9 cellular contexts compared by ENCODE assay signal in genomic region chr9:77495834-77496671, GRCh38.
DNase-seq lines count a peak whose midpoint lies in the region; ATAC-seq and TF ChIP-seq lines count a peak whose summit lies in the region.
"Had no signal": no experiment of that assay in that cellular context is flagged by ENCODE, and none has a peak within 500 bp of the region (broad histone marks: within the 10 kb centered on the region; RNA-seq: fewer than 3 reads in every experiment).

No MANE protein-coding gene starts in this region.

- intact Hi-C loops in IMR-90 (cut with micrococcal nuclease) (no loop called here), mammary epithelial cell (cut with micrococcal nuclease) (no loop called here), thyroid gland (cut with DNase I) (no loop called here)
- intact Hi-C loops in CD8-positive, alpha-beta T cell (cut with DNase I, micrococcal nuclease) = no loop called here
- intact Hi-C loops in activated T-helper 2 cell treated with anti-CD3 and anti-CD28 coated beads, Interferon-gamma antibody, Interleukin-2, Interleukin-4, amounts not matched to agents 10 μg/mL and 5 μg/mL and 100 μg/mL, durations not matched to agents 14 hours and 24 hours and 36 hours (cut with micrococcal nuclease) = loop anchor here (10.0 kb wide), 1 partner anchor 61 kb away; no protein-coding TSS in a partner anchor

- H3K9me1 ChIP-seq in IMR-90 (ENCODE audit: insufficient read depth, low read length) = no peaks in the 10 kb centered on the region

- no peak overlapping the region for H3K4ac ChIP-seq in IMR-90 (ENCODE audit: low read depth, low read length)

- H3K23ac ChIP-seq in IMR-90 (ENCODE audit: low read depth, low read length) = no peak overlapping the region

- no peak overlapping the region for H2AFZ ChIP-seq in IMR-90 (replicated peaks; ENCODE audit: low read length, poor library complexity)
- peak overlapping the region; percentile 37 for H2AFZ ChIP-seq in mammary epithelial cell (ENCODE audit: low read depth, low read length)

- no peaks in the 10 kb centered on the region for H3K79me2 ChIP-seq in mammary epithelial cell (ENCODE audit: insufficient read depth, low read length)

- H3K4me3 ChIP-seq in IMR-90 (ENCODE audit: insufficient read depth, low read depth, low read length) (no peak overlapping the region), mammary epithelial cell (replicated peaks in 1 of 3; ENCODE audit: insufficient read depth in 1 of 3, low read depth in 2 of 3, low read length in 3 of 3) (no peak overlapping the region), thyroid gland (replicated peaks in 1 of 3) (no peak overlapping the region)
- H3K4me3 ChIP-seq in CD8-positive, alpha-beta T cell (ENCODE audit: low read depth, low read length) = no peak overlapping the region

- no peak overlapping the region for H3K56ac ChIP-seq in IMR-90 (ENCODE audit: extremely low read depth, insufficient read depth, low read length)

- H3K36me3 ChIP-seq in IMR-90 (ENCODE audit: control insufficient read depth, insufficient read depth, low read length) (no peaks in the 10 kb centered on the region), mammary epithelial cell (ENCODE audit: insufficient read depth, low read length) (no peaks in the 10 kb centered on the region), thyroid gland (no peaks in the 10 kb centered on the region)
- H3K36me3 ChIP-seq in CD8-positive, alpha-beta T cell (ENCODE audit: insufficient read depth, low read length) = no peaks in the 10 kb centered on the region

- H3K9ac ChIP-seq in IMR-90 (ENCODE audit: low read depth, low read length) (no peak overlapping the region), mammary epithelial cell (ENCODE audit: insufficient read depth, low read length) (no peak overlapping the region)

- BruUV-seq in IMR-90 (replicated peaks; lab: Mats Ljungman, UMichigan) (no TSS peak), mammary epithelial cell (replicated peaks; lab: Mats Ljungman, UMichigan) (no TSS peak)

- no peak overlapping the region for H2BK5ac ChIP-seq in IMR-90 (ENCODE audit: low read depth, low read length, poor library complexity, severe bottlenecking)

- CTCF ChIA-PET in IMR-90 (lab: Yijun Ruan, JAX) (interaction anchor here (0.8 kb wide), 1 partner anchor 255 kb away, joined by 3 read pairs; no protein-coding TSS in a partner anchor), mammary epithelial cell (lab: Charles Lee; ENCODE audit: low non-redundant PET) (no interaction called here)
- CTCF ChIA-PET in CD8-positive, alpha-beta T cell (lab: Charles Lee) = no interaction called here

- H4K91ac ChIP-seq in IMR-90 (ENCODE audit: insufficient read depth, low read depth, low read length) = no peak overlapping the region

- H4K5ac ChIP-seq in IMR-90 (ENCODE audit: low read depth, low read length) = no peak overlapping the region

- no peak overlapping the region for H2BK15ac ChIP-seq in IMR-90 (ENCODE audit: low read depth, low read length)

- no peak overlapping the region for H2AK5ac ChIP-seq in IMR-90 (ENCODE audit: low read depth, low read length)

- no peak overlapping the region for H3K18ac ChIP-seq in IMR-90 (ENCODE audit: low read depth, low read length)

- peaks cover 5% of the 10 kb centered on the region for H3K9me3 Mint-ChIP-seq in CD8-positive, alpha-beta T cell
- peaks cover 13% of the 10 kb centered on the region for H3K9me3 Mint-ChIP-seq in activated T-helper 2 cell treated with anti-CD3 and anti-CD28 coated beads, Interferon-gamma antibody, Interleukin-2, Interleukin-4, amounts not matched to agents 10 μg/mL and 5 μg/mL and 100 μg/mL, durations not matched to agents 14 hours and 24 hours and 36 hours
- H3K9me3 Mint-ChIP-seq: T-helper 1 cell treated with Interleukin-12 subunit alpha and Interleukin-12 subunit beta and Interleukin-4 antibody, amounts not matched to agents 30 μg/mL and 1 μg/mL, for 36 hours had no signal

- dilution Hi-C loops in IMR-90 (cut with HindIII; ENCODE audit: low sequenced_read_pairs, unreplicated experiment) (no loop called here), mammary epithelial cell (cut with HindIII; ENCODE audit: low sequenced_read_pairs) (no loop called here)

- H3K14ac ChIP-seq in IMR-90 (replicated peaks; ENCODE audit: low read depth, low read length) = no peak overlapping the region

- no peak overlapping the region for H2BK20ac ChIP-seq in IMR-90 (ENCODE audit: low read depth, low read length)

- TF ChIP-seq POLR2A in IMR-90 (IDR thresholded peaks at IDR 0.05; ENCODE audit: low read depth, low read length) (no peak), thyroid gland (IDR thresholded peaks at IDR 0.05) (peak in 1 of 2 donors; percentile 15)

- peak; percentile 23 for DNase-seq in IMR-90
- peak; percentile 24 for DNase-seq in mammary epithelial cell
- peak; percentile 54 for DNase-seq in islet precursor cell
- DNase-seq in thyroid gland = peak; percentile 24 to 48
- DNase-seq in CD8-positive, alpha-beta T cell = no peak
- DNase-seq in activated T-helper 2 cell treated with anti-CD3 and anti-CD28 coated beads, Interferon-gamma antibody, Interleukin-2, Interleukin-4, amounts not matched to agents 10 μg/mL and 5 μg/mL and 100 μg/mL, durations not matched to agents 14 hours and 24 hours and 36 hours (ENCODE audit: low spot score) = no peak
- DNase-seq: naive B cell had no signal

- no peaks in the 10 kb centered on the region for H3K79me1 ChIP-seq in IMR-90 (ENCODE audit: low read depth in 1 of 2, low read length in 2 of 2)

- H4K8ac ChIP-seq in IMR-90 (ENCODE audit: low read depth in 2 of 2, low read length in 2 of 2) = no peak overlapping the region

- TF ChIP-seq RAD21 in IMR-90 (IDR thresholded peaks at IDR 0.05; ENCODE audit: low read length) = no peak

- POLR2A ChIA-PET in IMR-90 (lab: Charles Lee; ENCODE audit: unreplicated experiment) = no interaction called here
- POLR2A ChIA-PET in CD8-positive, alpha-beta T cell (lab: Charles Lee) = no interaction called here

- no peaks in the 10 kb centered on the region for H3K9me3 ChIP-seq in IMR-90 (ENCODE audit: control insufficient read depth, insufficient read depth, low read length)
- no peaks in the 10 kb centered on the region for H3K9me3 ChIP-seq in mammary epithelial cell (replicated peaks; ENCODE audit: insufficient read depth, low read length)
- H3K9me3 ChIP-seq in thyroid gland = no peaks in the 10 kb centered on the region
- no peaks in the 10 kb centered on the region for H3K9me3 ChIP-seq in CD8-positive, alpha-beta T cell (ENCODE audit: low read length)

- WGBS in IMR-90 (ENCODE audit: extremely low coverage in 2 of 2, insufficient read length in 1 of 2), 2 experiments = no CpG with 5 or more reads among the region's 4 CpGs
- 15% methylated on average over 4 of the region's 4 CpGs for WGBS in mammary epithelial cell (ENCODE audit: low coverage, missing lambda C conversion rate)
- WGBS in thyroid gland, 2 donors = 21 to 30% methylated on average over 4 of the region's 4 CpGs

- no peaks in the 10 kb centered on the region for H3K4me1 Mint-ChIP-seq in CD8-positive, alpha-beta T cell (ENCODE audit: low read depth)
- H3K4me1 Mint-ChIP-seq in activated T-helper 2 cell treated with anti-CD3 and anti-CD28 coated beads, Interferon-gamma antibody, Interleukin-2, Interleukin-4, amounts not matched to agents 10 μg/mL and 5 μg/mL and 100 μg/mL, durations not matched to agents 14 hours and 24 hours and 36 hours (ENCODE audit: low read depth) = no peaks in the 10 kb centered on the region
- H3K4me1 Mint-ChIP-seq: naive B cell had no signal

- no peaks in the 10 kb centered on the region for H3K27me3 Mint-ChIP-seq in CD8-positive, alpha-beta T cell (ENCODE audit: low read depth)
- H3K27me3 Mint-ChIP-seq in activated T-helper 2 cell treated with anti-CD3 and anti-CD28 coated beads, Interferon-gamma antibody, Interleukin-2, Interleukin-4, amounts not matched to agents 10 μg/mL and 5 μg/mL and 100 μg/mL, durations not matched to agents 14 hours and 24 hours and 36 hours (ENCODE audit: low read depth) = peaks cover 14% of the 10 kb centered on the region

- ATAC-seq in IMR-90 (ENCODE audit: low read depth) (peak; percentile 83), HG02884 (IDR thresholded peaks at IDR 0.05; ENCODE audit: unreplicated experiment) (no peak)
- ATAC-seq in CD8-positive, alpha-beta T cell = no peak

- in situ Hi-C loops in IMR-90 (cut with MboI; ENCODE audit: low sequenced_read_pairs) = no loop called here
- in situ Hi-C loops in mammary epithelial cell (cut with MboI; ENCODE audit: low sequenced_read_pairs in 2 of 2) = no loop called here

- H3K4me1 ChIP-seq in IMR-90 (ENCODE audit: control insufficient read depth, insufficient read depth, low read length) (no peaks in the 10 kb centered on the region), mammary epithelial cell (ENCODE audit: insufficient read depth, low read length) (peaks cover 7% of the 10 kb centered on the region), thyroid gland (peaks cover 29 to 31% of the 10 kb centered on the region in 2 donors)
- H3K4me1 ChIP-seq in CD8-positive, alpha-beta T cell (ENCODE audit: insufficient read depth, low read length) = no peaks in the 10 kb centered on the region

- H3K27me3 ChIP-seq in IMR-90 (ENCODE audit: control insufficient read depth, insufficient read depth, low read length) = no peaks in the 10 kb centered on the region
- H3K27me3 ChIP-seq in mammary epithelial cell (ENCODE audit: insufficient read depth, low read length) = no peaks in the 10 kb centered on the region
- H3K27me3 ChIP-seq in thyroid gland = no peaks in the 10 kb centered on the region
- no peaks in the 10 kb centered on the region for H3K27me3 ChIP-seq in CD8-positive, alpha-beta T cell (ENCODE audit: insufficient read depth, low read length)

- no peaks in the 10 kb centered on the region for H4K20me1 ChIP-seq in IMR-90 (ENCODE audit: insufficient read depth, low read length)
- H4K20me1 ChIP-seq in mammary epithelial cell (ENCODE audit: insufficient read depth, low read length) = no peaks in the 10 kb centered on the region

- H2AK9ac ChIP-seq in IMR-90 (replicated peaks; ENCODE audit: low read depth, low read length, poor library complexity) = no peak overlapping the region

- H3K4me2 ChIP-seq in IMR-90 (ENCODE audit: low read depth, low read length) (no peak overlapping the region; the same call in 1 of the 2 replicates), mammary epithelial cell (ENCODE audit: insufficient read depth, low read depth, low read length) (peak overlapping the region; percentile 12)

- no peak overlapping the region for H2BK120ac ChIP-seq in IMR-90 (ENCODE audit: low read depth, low read length)

- H3K27ac ChIP-seq in IMR-90 (ENCODE audit: insufficient read depth, low read length) (no peak overlapping the region), mammary epithelial cell (ENCODE audit: insufficient read depth, low read depth, low read length) (no peak overlapping the region), thyroid gland (peak overlapping the region; percentile 8 to 87 (median 75))
- no peak overlapping the region for H3K27ac ChIP-seq in CD8-positive, alpha-beta T cell (ENCODE audit: low read depth, low read length)

- no peak overlapping the region for H3K27ac Mint-ChIP-seq in CD8-positive, alpha-beta T cell
- H3K27ac Mint-ChIP-seq in activated T-helper 2 cell treated with anti-CD3 and anti-CD28 coated beads, Interferon-gamma antibody, Interleukin-2, Interleukin-4, amounts not matched to agents 10 μg/mL and 5 μg/mL and 100 μg/mL, durations not matched to agents 14 hours and 24 hours and 36 hours = no peak overlapping the region
- H3K27ac Mint-ChIP-seq: naive B cell; T-helper 1 cell treated with Interleukin-12 subunit alpha and Interleukin-12 subunit beta and Interleukin-4 antibody, amounts not matched to agents 30 μg/mL and 1 μg/mL, for 36 hours had no signal

- H3K4me3 Mint-ChIP-seq in CD8-positive, alpha-beta T cell = no peak overlapping the region
- H3K4me3 Mint-ChIP-seq in activated T-helper 2 cell treated with anti-CD3 and anti-CD28 coated beads, Interferon-gamma antibody, Interleukin-2, Interleukin-4, amounts not matched to agents 10 μg/mL and 5 μg/mL and 100 μg/mL, durations not matched to agents 14 hours and 24 hours and 36 hours (ENCODE audit: low read depth) = no peak overlapping the region
- H3K4me3 Mint-ChIP-seq: naive B cell; T-helper 1 cell treated with Interleukin-12 subunit alpha and Interleukin-12 subunit beta and Interleukin-4 antibody, amounts not matched to agents 30 μg/mL and 1 μg/mL, for 36 hours had no signal

- TF ChIP-seq CTCF in IMR-90 (conservative IDR thresholded peaks at IDR 0.05; ENCODE audit: low read depth, low read length) (no peak), mammary epithelial cell (conservative IDR thresholded peaks at IDR 0.05 in 1 of 2, IDR thresholded peaks at IDR 0.05 in 1 of 2; ENCODE audit: extremely low read depth in 1 of 2, insufficient read depth in 1 of 2, low read depth in 1 of 2, low read length in 2 of 2) (no peak), thyroid gland (IDR thresholded peaks at IDR 0.05) (no peak)
- TF ChIP-seq CTCF in CD8-positive, alpha-beta T cell (IDR thresholded peaks at IDR 0.05) = no peak

- no peaks in the 10 kb centered on the region for H3K36me3 Mint-ChIP-seq in CD8-positive, alpha-beta T cell
- no peaks in the 10 kb centered on the region for H3K36me3 Mint-ChIP-seq in activated T-helper 2 cell treated with anti-CD3 and anti-CD28 coated beads, Interferon-gamma antibody, Interleukin-2, Interleukin-4, amounts not matched to agents 10 μg/mL and 5 μg/mL and 100 μg/mL, durations not matched to agents 14 hours and 24 hours and 36 hours (ENCODE audit: low read depth)
- H3K36me3 Mint-ChIP-seq: naive B cell had no signal

Comparison
In these comparisons a context has a peak if more than half of its experiments do, and no peak if none do; other contexts are left out.
1. DNase-seq: peak in IMR-90 (single experiment), mammary epithelial cell (single experiment), islet precursor cell (single experiment) and thyroid gland (2 of 2); none in CD8-positive, alpha-beta T cell (0 of 7) and activated T-helper 2 cell treated with anti-CD3 and anti-CD28 coated beads, Interferon-gamma antibody, Interleukin-2, Interleukin-4, amounts not matched to agents 10 μg/mL and 5 μg/mL and 100 μg/mL, durations not matched to agents 14 hours and 24 hours and 36 hours (single experiment).
2. H3K27ac ChIP-seq: peak in thyroid gland (3 of 3); none in IMR-90 (single experiment), mammary epithelial cell (single experiment) and CD8-positive, alpha-beta T cell (single experiment).